Comparison of ENCODE assay signal across 22 cellular contexts in genomic region chr5:151846765-151847164, GRCh38.
DNase-seq lines count a peak whose midpoint lies in the region; ATAC-seq, FAIRE-seq and TF ChIP-seq lines count a peak whose summit lies in the region.
"Had no signal": no experiment of that assay in that cellular context is flagged by ENCODE, and none has a peak within 500 bp of the region (broad histone marks: within the 10 kb centered on the region; RNA-seq: fewer than 3 reads in every experiment).

No MANE protein-coding gene starts in this region.

- TF ChIP-seq RAD21 in HepG2 (CRISPR knock-in tag; IDR thresholded peaks at IDR 0.05) (no peak), IMR-90 (IDR thresholded peaks at IDR 0.05; ENCODE audit: low read length) (no peak)

- intact Hi-C loops in HepG2 (cut with micrococcal nuclease; ENCODE audit: unreplicated experiment) = no loop called here
- intact Hi-C loops in right lobe of liver (cut with DNase I) = no loop called here
- intact Hi-C loops in IMR-90 (cut with micrococcal nuclease) = no loop called here

- no TSS peak for BruUV-seq in HepG2 (replicated peaks; lab: Mats Ljungman, UMichigan)
- no TSS peak for BruUV-seq in IMR-90 (replicated peaks; lab: Mats Ljungman, UMichigan)

- H3K56ac ChIP-seq in IMR-90 (ENCODE audit: extremely low read depth, insufficient read depth, low read length) = no peak overlapping the region

- H3K9me3 ChIP-seq in HepG2 (ENCODE audit: low read length) = no peaks in the 10 kb centered on the region
- no peaks in the 10 kb centered on the region for H3K9me3 ChIP-seq in right lobe of liver
- H3K9me3 ChIP-seq in IMR-90 (ENCODE audit: control insufficient read depth, insufficient read depth, low read length) = no peaks in the 10 kb centered on the region
- H3K9me3 ChIP-seq: BE2C had no signal

- no peak overlapping the region for H4K8ac ChIP-seq in IMR-90 (ENCODE audit: low read depth in 2 of 2, low read length in 2 of 2)

- no peaks in the 10 kb centered on the region for H3K27me3 ChIP-seq in HepG2 (ENCODE audit: control insufficient read depth in 1 of 2, insufficient read depth in 2 of 2, low read length in 2 of 2)
- H3K27me3 ChIP-seq in right lobe of liver = no peaks in the 10 kb centered on the region
- no peaks in the 10 kb centered on the region for H3K27me3 ChIP-seq in IMR-90 (ENCODE audit: control insufficient read depth, insufficient read depth, low read length)
- H3K27me3 ChIP-seq: BE2C, BLaER1 had no signal

- no peak overlapping the region for H2AK5ac ChIP-seq in IMR-90 (ENCODE audit: low read depth, low read length)

- H4K5ac ChIP-seq in IMR-90 (ENCODE audit: low read depth, low read length) = no peak overlapping the region

- H2BK120ac ChIP-seq in IMR-90 (ENCODE audit: low read depth, low read length) = no peak overlapping the region

- no peaks in the 10 kb centered on the region for H3K79me2 ChIP-seq in HepG2 (ENCODE audit: insufficient read depth, low read length)

- H3K4me1 ChIP-seq in HepG2 (ENCODE audit: insufficient read depth, low read length) (no peaks in the 10 kb centered on the region), right lobe of liver (no peaks in the 10 kb centered on the region), IMR-90 (ENCODE audit: control insufficient read depth, insufficient read depth, low read length) (no peaks in the 10 kb centered on the region)
- H3K4me1 ChIP-seq: BE2C, BLaER1 had no signal

- H4K20me1 ChIP-seq in HepG2 (ENCODE audit: insufficient read depth, low read length) = no peaks in the 10 kb centered on the region
- H4K20me1 ChIP-seq in IMR-90 (ENCODE audit: insufficient read depth, low read length) = no peaks in the 10 kb centered on the region
- H4K20me1 ChIP-seq: BLaER1 had no signal

- no peak overlapping the region for H3K9ac ChIP-seq in HepG2 (ENCODE audit: insufficient read depth, low read depth, low read length)
- H3K9ac ChIP-seq in IMR-90 (ENCODE audit: low read depth, low read length) = no peak overlapping the region
- H3K9ac ChIP-seq: BLaER1 had no signal

- no peaks in the 10 kb centered on the region for H3K79me1 ChIP-seq in IMR-90 (ENCODE audit: low read depth in 1 of 2, low read length in 2 of 2)

- in situ Hi-C loops in HepG2 (cut with HindIII; ENCODE audit: extremely low pct_ligation_motif_present, low pct_unique_long_range_greater_than_20kb) = loop anchor here (25.0 kb wide), 1 partner anchor 666 kb away; no protein-coding TSS in a partner anchor
- in situ Hi-C loops in IMR-90 (cut with MboI; ENCODE audit: low sequenced_read_pairs) = no loop called here

- TF ChIP-seq CTCF in HepG2 (CRISPR knock-in tag; IDR thresholded peaks at IDR 0.05) = no peak
- TF ChIP-seq CTCF in right lobe of liver (IDR thresholded peaks at IDR 0.05) = no peak
- no peak for TF ChIP-seq CTCF in IMR-90 (conservative IDR thresholded peaks at IDR 0.05; ENCODE audit: low read depth, low read length)

- H3K4me3 ChIP-seq in HepG2 (replicated peaks in 1 of 3; ENCODE audit: insufficient read depth in 1 of 3, low read depth in 2 of 3, low read length in 3 of 3) (no peak overlapping the region), right lobe of liver (no peak overlapping the region), IMR-90 (ENCODE audit: insufficient read depth, low read depth, low read length) (no peak overlapping the region)
- H3K4me3 ChIP-seq: BLaER1 had no signal

- H3K14ac ChIP-seq in IMR-90 (replicated peaks; ENCODE audit: low read depth, low read length) = no peak overlapping the region

- no peak overlapping the region for H2BK15ac ChIP-seq in IMR-90 (ENCODE audit: low read depth, low read length)

- H2AK9ac ChIP-seq in IMR-90 (replicated peaks; ENCODE audit: low read depth, low read length, poor library complexity) = no peak overlapping the region

- DNase-seq in HepG2 (ENCODE audit: low spot score) (no peak), right lobe of liver (no peak), IMR-90 (no peak), globus pallidus (ENCODE audit: low spot score) (no peak), GF-D8 (lab: John Stamatoyannopoulos, UW) (no peak)
- DNase-seq: BE2C; C1 segment of cervical spinal cord; CD4-positive, alpha-beta memory T cell; CD4-positive, CD25-positive, alpha-beta regulatory T cell; CD8-positive, alpha-beta memory T cell; COR-L47; DMS 273 treated with DMSO at 0.1 percent for 48 hours; DMS153; DMS53; DMS79; DND-41; EL; GDM1 had no signal

- no peak for ATAC-seq in HepG2
- ATAC-seq in right lobe of liver = no peak
- ATAC-seq in IMR-90 (ENCODE audit: low read depth) = no peak

- POLR2A ChIA-PET in HepG2 (lab: Yijun Ruan, JAX) = no interaction called here
- POLR2A ChIA-PET in IMR-90 (lab: Charles Lee; ENCODE audit: unreplicated experiment) = no interaction called here

- H3K4ac ChIP-seq in IMR-90 (ENCODE audit: low read depth, low read length) = no peak overlapping the region

- no peak overlapping the region for H2BK20ac ChIP-seq in IMR-90 (ENCODE audit: low read depth, low read length)

- H2AFZ ChIP-seq in HepG2 (ENCODE audit: low read length) (no peak overlapping the region), IMR-90 (replicated peaks; ENCODE audit: low read length, poor library complexity) (no peak overlapping the region)

- no peaks in the 10 kb centered on the region for H3K9me1 ChIP-seq in IMR-90 (ENCODE audit: insufficient read depth, low read length)

- TF ChIP-seq EP300 in HepG2 (IDR thresholded peaks at IDR 0.05; ENCODE audit: low read depth in 2 of 2, low read length in 2 of 2) (no peak), HepG2 (CRISPR knock-in tag; IDR thresholded peaks at IDR 0.05; ENCODE audit: borderline replicate concordance) (no peak)

- H3K27ac ChIP-seq in HepG2 (ENCODE audit: extremely low read length, insufficient read depth, low read length) (no peak overlapping the region), right lobe of liver (no peak overlapping the region), IMR-90 (ENCODE audit: insufficient read depth, low read length) (no peak overlapping the region)
- H3K27ac ChIP-seq: 22Rv1, BLaER1 had no signal

- CTCF ChIA-PET in HepG2 (lab: Yijun Ruan, JAX; ENCODE audit: low intra/inter-chr PET ratio, low total read pairs) (no interaction called here), IMR-90 (lab: Yijun Ruan, JAX) (no interaction called here)

- no peak for FAIRE-seq in HepG2 (lab: Jason Lieb, UNC)
- FAIRE-seq: GM12891, GM19239 had no signal

- no peak overlapping the region for H3K18ac ChIP-seq in IMR-90 (ENCODE audit: low read depth, low read length)

- no peak overlapping the region for H3K4me2 ChIP-seq in HepG2 (ENCODE audit: low read depth, low read length)
- H3K4me2 ChIP-seq in IMR-90 (ENCODE audit: low read depth, low read length) = no peak overlapping the region
- H3K4me2 ChIP-seq: BLaER1 had no signal

- TF ChIP-seq POLR2A in HepG2 (IDR thresholded peaks at IDR 0.05; ENCODE audit: insufficient read depth in 1 of 2, low read depth in 2 of 2, low read length in 2 of 2) (no peak), right lobe of liver (IDR thresholded peaks at IDR 0.05) (no peak), IMR-90 (IDR thresholded peaks at IDR 0.05; ENCODE audit: low read depth, low read length) (no peak)

- no peaks in the 10 kb centered on the region for H3K36me3 ChIP-seq in HepG2 (replicated peaks in 1 of 2; ENCODE audit: control insufficient read depth in 1 of 2, insufficient read depth in 2 of 2, low read length in 2 of 2)
- H3K36me3 ChIP-seq in right lobe of liver = no peaks in the 10 kb centered on the region
- no peaks in the 10 kb centered on the region for H3K36me3 ChIP-seq in IMR-90 (ENCODE audit: control insufficient read depth, insufficient read depth, low read length)
- H3K36me3 ChIP-seq: BE2C, BLaER1 had no signal

- H3K23ac ChIP-seq in IMR-90 (ENCODE audit: low read depth, low read length) = no peak overlapping the region

- H4K91ac ChIP-seq in IMR-90 (ENCODE audit: insufficient read depth, low read depth, low read length) = no peak overlapping the region

- dilution Hi-C loops in IMR-90 (cut with HindIII; ENCODE audit: low sequenced_read_pairs, unreplicated experiment) = no loop called here

- H2BK5ac ChIP-seq in IMR-90 (ENCODE audit: low read depth, low read length, poor library complexity, severe bottlenecking) = no peak overlapping the region

TF ChIP-seq in HepG2, 621 proteins besides CTCF, POLR2A, EP300 and RAD21 (continues in another document):
- no peak for TF ChIP-seq RNF219 (CRISPR knock-in tag; IDR thresholded peaks at IDR 0.05)
- peak; percentile 58 to 74 for TF ChIP-seq MAFK (conservative IDR thresholded peaks at IDR 0.05 in 1 of 2, IDR thresholded peaks at IDR 0.05 in 1 of 2; ENCODE audit: low read length in 2 of 2)

TF ChIP-seq in IMR-90, 13 proteins besides CTCF, POLR2A, EP300 and RAD21:
- peak; percentile 37 for TF ChIP-seq MAFK (IDR thresholded peaks at IDR 0.05; ENCODE audit: low read depth, low read length)
- no peak for TF ChIP-seq CEBPB (IDR thresholded peaks at IDR 0.05; ENCODE audit: low read depth, low read length)
- TF ChIP-seq USF2 (IDR thresholded peaks at IDR 0.05; ENCODE audit: low read depth, low read length) = no peak
TF ChIP-seq in IMR-90: peak in this region for 1.
